In genomic region chr3:137202941-137203340, GRCh38 we compare ENCODE assay signal across 16 cellular contexts.
DNase-seq lines count a peak whose midpoint lies in the region; ATAC-seq, FAIRE-seq and TF ChIP-seq lines count a peak whose summit lies in the region.
"Had no signal": no experiment of that assay in that cellular context is flagged by ENCODE, and none has a peak within 500 bp of the region (broad histone marks: within the 10 kb centered on the region; RNA-seq: fewer than 3 reads in every experiment).

No MANE protein-coding gene starts in this region.

- no peak for FAIRE-seq in kidney (lab: Jason Lieb, UNC)
- FAIRE-seq: A549, GM12878, GM18507 had no signal

- H3K36me3 ChIP-seq in heart left ventricle (no peaks in the 10 kb centered on the region), lower lobe of right lung (no peaks in the 10 kb centered on the region), upper lobe of right lung (no peaks in the 10 kb centered on the region), kidney (ENCODE audit: control insufficient read depth in 1 of 2, insufficient read depth in 2 of 2, low read length in 2 of 2) (no peaks in the 10 kb centered on the region)
- H3K36me3 ChIP-seq: BE2C had no signal

- H3K4me3 ChIP-seq in heart left ventricle = no peak overlapping the region
- H3K4me3 ChIP-seq in lower lobe of right lung = no peak overlapping the region
- H3K4me3 ChIP-seq in upper lobe of right lung = no peak overlapping the region
- H3K4me3 ChIP-seq in kidney (ENCODE audit: low read length in 2 of 2) = no peak overlapping the region
- H3K4me3 ChIP-seq: A549, GM12878, GM23338 had no signal

- H3K4me1 ChIP-seq in heart left ventricle (peaks cover 0 to 10% (median 0%) of the 10 kb centered on the region in 12 donors), lower lobe of right lung (peaks cover 6% of the 10 kb centered on the region), upper lobe of right lung (no peaks in the 10 kb centered on the region), kidney (ENCODE audit: control insufficient read depth in 1 of 2, insufficient read depth in 1 of 2, low read depth in 1 of 2, low read length in 2 of 2) (no peaks in the 10 kb centered on the region)
- H3K4me1 ChIP-seq: A549, BE2C had no signal

- H3K9ac ChIP-seq in kidney (ENCODE audit: low read length in 2 of 2) = no peak overlapping the region

- H3K9me3 ChIP-seq in heart left ventricle (no peaks in the 10 kb centered on the region), lower lobe of right lung (no peaks in the 10 kb centered on the region), upper lobe of right lung (no peaks in the 10 kb centered on the region), kidney (ENCODE audit: control insufficient read depth in 1 of 2, low read length in 2 of 2) (no peaks in the 10 kb centered on the region)
- H3K9me3 ChIP-seq: A549, BE2C had no signal

- 35 to 49% (median 47%) methylated on average over 5 of the region's 5 CpGs for WGBS in heart left ventricle, 4 donors

- intact Hi-C loops in heart left ventricle (cut with DNase I) (no loop called here), left ventricle myocardium superior (cut with micrococcal nuclease) (no loop called here), lower lobe of right lung (cut with DNase I) (no loop called here), upper lobe of right lung (cut with DNase I) (no loop called here), kidney (cut with DNase I) (no loop called here)

- no peak overlapping the region for H3K27ac ChIP-seq in heart left ventricle
- no peak overlapping the region for H3K27ac ChIP-seq in lower lobe of right lung
- no peak overlapping the region for H3K27ac ChIP-seq in upper lobe of right lung
- no peak overlapping the region for H3K27ac ChIP-seq in kidney (ENCODE audit: low read depth in 2 of 2, low read length in 2 of 2)
- H3K27ac ChIP-seq: A549, C4-2B had no signal

- peak in 3 of 4 donors; percentile 28 to 66 (median 42) for ATAC-seq in heart left ventricle
- ATAC-seq in left ventricle myocardium superior = no peak
- peak; percentile 67 for ATAC-seq in left lobe of liver
- peak; percentile 36 to 62 for ATAC-seq in lower lobe of right lung
- ATAC-seq in upper lobe of right lung = peak; percentile 75
- ATAC-seq: A549, GM12878, GM23338 had no signal

- DNase-seq in heart left ventricle = peak; percentile 16 to 36 (median 33)
- no peak for DNase-seq in left ventricle myocardium superior
- DNase-seq in left lobe of liver (ENCODE audit: low spot score) = peak; percentile 53
- peak; percentile 73 for DNase-seq in lower lobe of right lung
- DNase-seq in upper lobe of right lung = peak; percentile 80
- DNase-seq in iPS-NIHi7 (ENCODE audit: extremely low spot score) = no peak
- no peak for DNase-seq in kidney
- DNase-seq: BE2C; CD4-positive, alpha-beta memory T cell; DMS79; H7 had no signal

- TF ChIP-seq CTCF in heart left ventricle (IDR thresholded peaks at IDR 0.05) = no peak
- TF ChIP-seq CTCF in lower lobe of right lung (IDR thresholded peaks at IDR 0.05) = no peak
- no peak for TF ChIP-seq CTCF in upper lobe of right lung (IDR thresholded peaks at IDR 0.05)
- no peak for TF ChIP-seq CTCF in kidney (IDR thresholded peaks at IDR 0.05; ENCODE audit: borderline replicate concordance, extremely low read depth, insufficient read depth)

- no peak for TF ChIP-seq POLR2A in heart left ventricle (IDR thresholded peaks at IDR 0.05)

- H3K27me3 ChIP-seq in heart left ventricle = no peaks in the 10 kb centered on the region
- H3K27me3 ChIP-seq in lower lobe of right lung (ENCODE audit: low read depth) = no peaks in the 10 kb centered on the region
- no peaks in the 10 kb centered on the region for H3K27me3 ChIP-seq in upper lobe of right lung

Comparison
In these comparisons a context has a peak if more than half of its experiments do, and no peak if none do; other contexts are left out.
1. DNase-seq: peak in heart left ventricle (5 of 5), left lobe of liver (single experiment), lower lobe of right lung (single experiment) and upper lobe of right lung (single experiment); none in left ventricle myocardium superior (single experiment), iPS-NIHi7 (single experiment) and kidney (single experiment).